Comparison of ENCODE assay signal across 8 cellular contexts in genomic region chr6:125780540-125781306, GRCh38. TPM values are rescaled to one million over a fixed set of nuclear protein-coding genes. Genes with fewer than 3 reads are reported as not detected.
DNase-seq lines count a peak whose midpoint lies in the region; ATAC-seq and TF ChIP-seq lines count a peak whose summit lies in the region.

No MANE protein-coding gene starts in this region.

- no peak overlapping the region for H3K27ac Mint-ChIP-seq in activated T-helper 17 cell treated with anti-CD3 and anti-CD28 coated beads, Interleukin-2, amount 50 U/mL, for 72 hours

- H3K9me3 ChIP-seq in Peyer's patch (no peaks in the 10 kb centered on the region), gastroesophageal sphincter (no peaks in the 10 kb centered on the region), uterus (no peaks in the 10 kb centered on the region)

- 0 to 1% methylated on average over 18 to 28 of the region's 28 CpGs for WGBS in gastroesophageal sphincter (ENCODE audit: low coverage in 1 of 2), 2 donors

- H3K36me3 ChIP-seq in Peyer's patch (no peaks in the 10 kb centered on the region), gastroesophageal sphincter (no peaks in the 10 kb centered on the region), uterus (no peaks in the 10 kb centered on the region)

- H3K27me3 Mint-ChIP-seq in activated T-helper 17 cell treated with anti-CD3 and anti-CD28 coated beads, Interleukin-2, amount 50 U/mL, for 72 hours, result no peaks in the 10 kb centered on the region

- TF ChIP-seq CTCF in Peyer's patch (IDR thresholded peaks at IDR 0.05) (no peak), gastroesophageal sphincter (IDR thresholded peaks at IDR 0.05) (no peak), omental fat pad (IDR thresholded peaks at IDR 0.05) (no peak), uterus (IDR thresholded peaks at IDR 0.05) (peak in 1 of 4 experiments; percentile 11)

- peak; percentile 82 for ATAC-seq in GM21723 (IDR thresholded peaks at IDR 0.05; ENCODE audit: unreplicated experiment)
- peak; percentile 82 for ATAC-seq in activated T-helper 17 cell treated with anti-CD3 and anti-CD28 coated beads, Interleukin-2, amount 50 U/mL, for 72 hours (replicated peaks)
- ATAC-seq in gastroesophageal sphincter, result peak; percentile 85
- peak; percentile 86 for ATAC-seq in omental fat pad (ENCODE audit: low FRiP score)

- H3K27me3 ChIP-seq in Peyer's patch, result no peaks in the 10 kb centered on the region
- H3K27me3 ChIP-seq in gastroesophageal sphincter, result no peaks in the 10 kb centered on the region
- no peaks in the 10 kb centered on the region for H3K27me3 ChIP-seq in uterus

- H3K27ac ChIP-seq in Peyer's patch (peak overlapping the region; percentile 86 to 96 (median 90)), gastroesophageal sphincter (peak overlapping the region; percentile 87 to 95 (median 92)), uterus (peak overlapping the region; percentile 92 to 95)

- H3K4me3 ChIP-seq in Jurkat, Clone E6-1 (ENCODE audit: low read length), result peak overlapping the region; percentile 73
- H3K4me3 ChIP-seq in Peyer's patch (peak overlapping the region; percentile 50 to 70 (median 52)), gastroesophageal sphincter (peak overlapping the region; percentile 61 to 100), uterus (peak overlapping the region; percentile 52 to 77)

- H3K4me3 Mint-ChIP-seq in activated T-helper 17 cell treated with anti-CD3 and anti-CD28 coated beads, Interleukin-2, amount 50 U/mL, for 72 hours, result no peak overlapping the region

- H3K4me1 Mint-ChIP-seq in activated T-helper 17 cell treated with anti-CD3 and anti-CD28 coated beads, Interleukin-2, amount 50 U/mL, for 72 hours, result peaks cover 8% of the 10 kb centered on the region

- no peaks in the 10 kb centered on the region for H3K9me3 Mint-ChIP-seq in activated T-helper 17 cell treated with anti-CD3 and anti-CD28 coated beads, Interleukin-2, amount 50 U/mL, for 72 hours

- no peak for TF ChIP-seq EP300 in gastroesophageal sphincter (IDR thresholded peaks at IDR 0.05)

- H3K36me3 Mint-ChIP-seq in activated T-helper 17 cell treated with anti-CD3 and anti-CD28 coated beads, Interleukin-2, amount 50 U/mL, for 72 hours (ENCODE audit: low read depth), result peaks cover 2% of the 10 kb centered on the region

- H3K4me1 ChIP-seq in Peyer's patch (no peaks in the 10 kb centered on the region), gastroesophageal sphincter (peaks cover 0 to 9% (median 0%) of the 10 kb centered on the region in 3 donors), uterus (peaks cover 0 to 5% of the 10 kb centered on the region in 2 donors)

- intact Hi-C loops in uterus (cut with DNase I; ENCODE audit: low total_unique reads), result no loop called here

- peak; percentile 39 for TF ChIP-seq POLR2A in Peyer's patch (IDR thresholded peaks at IDR 0.05)
- TF ChIP-seq POLR2A in gastroesophageal sphincter (IDR thresholded peaks at IDR 0.05), result peak; percentile 37 to 46
- TF ChIP-seq POLR2A in uterus (IDR thresholded peaks at IDR 0.05), result peak; percentile 16 to 40

- DNase-seq in EL, result peak; percentile 80
- peak; percentile 78 for DNase-seq in Jurkat, Clone E6-1 (ENCODE audit: low read depth, low spot score)
- DNase-seq in Peyer's patch, result peak; percentile 68 to 76 (median 69)
- no peak for DNase-seq in omental fat pad (ENCODE audit: low spot score)
- peak; percentile 48 to 51 for DNase-seq in uterus

RNA-seq across cellular contexts. Expression of gene NCOA7, which starts 10.0 kb away (rescaled TPM):
- 9.5 TPM for polyA plus RNA-seq in Jurkat, Clone E6-1 (2012; ENCODE audit: insufficient read depth, insufficient read length)
- 10 to 100 TPM; 15.4 to 80.9 (median 27.7) TPM for total RNA-seq in Peyer's patch
- 10 to 100 TPM; 44.6 to 59.9 TPM for total RNA-seq in activated T-helper 17 cell treated with anti-CD3 and anti-CD28 coated beads, Interleukin-2, amount 50 U/mL, for 72 hours
- 10 to 100 TPM; 18.1 to 31.4 (median 26.7) TPM for total RNA-seq in gastroesophageal sphincter
- 100 to 1,000 TPM in 1 of 4 donors, 10 to 100 TPM in 3; 35.3 to 137 (median 53.1) TPM for total RNA-seq in omental fat pad
- total RNA-seq in uterus, result 10 to 100 TPM; 17.9 to 72.8 (median 40.6) TPM

RNA-seq across cellular contexts. Expression of gene HEY2, which starts 31.3 kb away (rescaled TPM):
- 3.3 TPM for polyA plus RNA-seq in Jurkat, Clone E6-1 (2012; ENCODE audit: insufficient read depth, insufficient read length)
- total RNA-seq in Peyer's patch (1 to 10 TPM in 1 of 4 donors, under 1 TPM in 2, not detected in 1; 0.35 to 2.0 (median 0.40) TPM), gastroesophageal sphincter (1 to 10 TPM; 1.1 to 2.3 (median 2.1) TPM), omental fat pad (1 to 10 TPM in 3 of 4 donors, under 1 TPM in 1; 0.24 to 3.2 (median 1.5) TPM), uterus (1 to 10 TPM in 3 of 4 donors, under 1 TPM in 1; under 0.01 to 9.3 (median 6.9) TPM)
- total RNA-seq in activated T-helper 17 cell treated with anti-CD3 and anti-CD28 coated beads, Interleukin-2, amount 50 U/mL, for 72 hours, result under 1 TPM in 1 of 2 donors, not detected in 1; 0.09 TPM
